Comparison of ENCODE assay signal across 12 cellular contexts in genomic region chr13:112895521-112896465, GRCh38.
DNase-seq lines count a peak whose midpoint lies in the region; ATAC-seq and TF ChIP-seq lines count a peak whose summit lies in the region.
"Had no signal": no experiment of that assay in that cellular context is flagged by ENCODE, and none has a peak within 500 bp of the region (broad histone marks: within the 10 kb centered on the region; RNA-seq: fewer than 3 reads in every experiment).

No MANE protein-coding gene starts in this region.

- H3K36me3 Mint-ChIP-seq in activated CD4-positive, alpha-beta T cell treated with anti-CD3 and anti-CD28 coated beads for 36 hours (ENCODE audit: low read depth) = no peaks in the 10 kb centered on the region

- H3K4ac ChIP-seq in IMR-90 (ENCODE audit: low read depth, low read length) = no peak overlapping the region

- H4K91ac ChIP-seq in IMR-90 (ENCODE audit: insufficient read depth, low read depth, low read length) = no peak overlapping the region

- intact Hi-C loops in activated CD4-positive, alpha-beta T cell treated with anti-CD3 and anti-CD28 coated beads for 36 hours (cut with DNase I, micrococcal nuclease) = no loop called here
- intact Hi-C loops in IMR-90 (cut with micrococcal nuclease) = no loop called here

- no peak overlapping the region for H3K56ac ChIP-seq in IMR-90 (ENCODE audit: extremely low read depth, insufficient read depth, low read length)

- TF ChIP-seq POLR2A in IMR-90 (IDR thresholded peaks at IDR 0.05; ENCODE audit: low read depth, low read length) = no peak

- H3K4me3 ChIP-seq in IMR-90 (ENCODE audit: insufficient read depth, low read depth, low read length) (no peak overlapping the region), epithelial cell of proximal tubule (ENCODE audit: low read depth, low read length) (peak overlapping the region; percentile 82), osteoblast (ENCODE audit: insufficient read depth, low read length) (no peak overlapping the region)
- H3K4me3 ChIP-seq in effector memory CD4-positive, alpha-beta T cell (ENCODE audit: insufficient read depth, low read depth, low read length, poor library complexity, severe bottlenecking) = no peak overlapping the region

- no peak overlapping the region for H2AK9ac ChIP-seq in IMR-90 (replicated peaks; ENCODE audit: low read depth, low read length, poor library complexity)

- H2BK120ac ChIP-seq in IMR-90 (ENCODE audit: low read depth, low read length) = no peak overlapping the region

- H3K18ac ChIP-seq in IMR-90 (ENCODE audit: low read depth, low read length) = no peak overlapping the region

- peaks cover 2% of the 10 kb centered on the region; the same call in 1 of the 2 replicates for H3K4me1 ChIP-seq in IMR-90 (ENCODE audit: control insufficient read depth, insufficient read depth, low read length)
- H3K4me1 ChIP-seq in osteoblast (ENCODE audit: insufficient read depth, low read length) = no peaks in the 10 kb centered on the region
- H3K4me1 ChIP-seq in effector memory CD4-positive, alpha-beta T cell (ENCODE audit: control insufficient read depth, insufficient read depth, low read length, poor library complexity, severe bottlenecking) = peaks cover 10% of the 10 kb centered on the region

- in situ Hi-C loops in IMR-90 (cut with MboI; ENCODE audit: low sequenced_read_pairs) = no loop called here

- H4K5ac ChIP-seq in IMR-90 (ENCODE audit: low read depth, low read length) = no peak overlapping the region

- H4K20me1 ChIP-seq in IMR-90 (ENCODE audit: insufficient read depth, low read length) (no peaks in the 10 kb centered on the region), osteoblast (ENCODE audit: insufficient read depth, low read length) (no peaks in the 10 kb centered on the region)

- CTCF ChIA-PET in activated CD4-positive, alpha-beta T cell treated with anti-CD3 and anti-CD28 coated beads for 36 hours (lab: Charles Lee) = interaction anchor here (0.6 to 0.9 kb wide), 3 partner anchors 27 to 271 kb away, joined by 3 read pairs; no protein-coding TSS in a partner anchor
- CTCF ChIA-PET in IMR-90 (lab: Yijun Ruan, JAX) = no interaction called here

- H3K9ac ChIP-seq in IMR-90 (ENCODE audit: low read depth, low read length) = no peak overlapping the region

- H3K4me3 Mint-ChIP-seq in activated CD4-positive, alpha-beta T cell treated with anti-CD3 and anti-CD28 coated beads for 36 hours = no peak overlapping the region

- no peak overlapping the region for H4K8ac ChIP-seq in IMR-90 (ENCODE audit: low read depth in 2 of 2, low read length in 2 of 2)

- no peak overlapping the region for H2AK5ac ChIP-seq in IMR-90 (ENCODE audit: low read depth, low read length)

- POLR2A ChIA-PET in activated CD4-positive, alpha-beta T cell treated with anti-CD3 and anti-CD28 coated beads for 36 hours (lab: Charles Lee) = no interaction called here
- POLR2A ChIA-PET in IMR-90 (lab: Charles Lee; ENCODE audit: unreplicated experiment) = no interaction called here

- H2AFZ ChIP-seq in IMR-90 (replicated peaks; ENCODE audit: low read length, poor library complexity) (peak overlapping the region; percentile 11), osteoblast (ENCODE audit: low read length) (no peak overlapping the region)

- peak; percentile 4 for DNase-seq in activated CD4-positive, alpha-beta T cell treated with anti-CD3 and anti-CD28 coated beads for 36 hours
- DNase-seq in activated CD4-positive, alpha-beta T cell treated with anti-CD3 and anti-CD28 coated beads for 48 hours = no peak
- no peak for DNase-seq in IMR-90
- no peak for DNase-seq in epithelial cell of proximal tubule (ENCODE audit: low read depth)
- DNase-seq in osteoblast (ENCODE audit: insufficient read length, low spot score, missing footprints) = peak; percentile 81
- DNase-seq in RPMI8226 = no peak
- DNase-seq in NCI-H128 (lab: John Stamatoyannopoulos, UW; ENCODE audit: unreplicated experiment) = no peak
- no peak for DNase-seq in effector memory CD4-positive, alpha-beta T cell
- DNase-seq: activated naive CD4-positive, alpha-beta T cell treated with Interleukin-2 at 50 U/mL for 16 hours; NCI-H1436 had no signal

- H3K79me1 ChIP-seq in IMR-90 (ENCODE audit: low read depth in 1 of 2, low read length in 2 of 2) = no peaks in the 10 kb centered on the region

- no peak overlapping the region for H3K14ac ChIP-seq in IMR-90 (replicated peaks; ENCODE audit: low read depth, low read length)

- no peaks in the 10 kb centered on the region for H3K4me1 Mint-ChIP-seq in activated CD4-positive, alpha-beta T cell treated with anti-CD3 and anti-CD28 coated beads for 36 hours

- no peaks in the 10 kb centered on the region for H3K9me1 ChIP-seq in IMR-90 (ENCODE audit: insufficient read depth, low read length)

- H3K36me3 ChIP-seq in IMR-90 (ENCODE audit: control insufficient read depth, insufficient read depth, low read length) = no peaks in the 10 kb centered on the region
- H3K36me3 ChIP-seq in osteoblast (ENCODE audit: insufficient read depth, low read length) = no peaks in the 10 kb centered on the region
- H3K36me3 ChIP-seq in effector memory CD4-positive, alpha-beta T cell (ENCODE audit: control insufficient read depth, insufficient read depth, low read length) = no peaks in the 10 kb centered on the region
- H3K36me3 ChIP-seq: gastroesophageal sphincter had no signal

- H3K27ac ChIP-seq in IMR-90 (ENCODE audit: insufficient read depth, low read length) (no peak overlapping the region), osteoblast (ENCODE audit: low read depth, low read length) (no peak overlapping the region)
- H3K27ac ChIP-seq in effector memory CD4-positive, alpha-beta T cell (ENCODE audit: insufficient read depth, low read length, poor library complexity, severe bottlenecking) = no peak overlapping the region
- H3K27ac ChIP-seq: gastroesophageal sphincter, SK-N-MC had no signal

- H2BK20ac ChIP-seq in IMR-90 (ENCODE audit: low read depth, low read length) = no peak overlapping the region

- no peaks in the 10 kb centered on the region for H3K79me2 ChIP-seq in osteoblast (ENCODE audit: insufficient read depth, low read length)

- BruUV-seq in IMR-90 (replicated peaks; lab: Mats Ljungman, UMichigan) = no TSS peak

- no peak for TF ChIP-seq CTCF in IMR-90 (conservative IDR thresholded peaks at IDR 0.05; ENCODE audit: low read depth, low read length)
- no peak for TF ChIP-seq CTCF in epithelial cell of proximal tubule (conservative IDR thresholded peaks at IDR 0.05; ENCODE audit: low read depth, low read length)
- no peak for TF ChIP-seq CTCF in osteoblast (IDR thresholded peaks at IDR 0.05; ENCODE audit: extremely low read depth, low read depth, low read length)

- no peak overlapping the region for H2BK5ac ChIP-seq in IMR-90 (ENCODE audit: low read depth, low read length, poor library complexity, severe bottlenecking)

- no peak for TF ChIP-seq RAD21 in IMR-90 (IDR thresholded peaks at IDR 0.05; ENCODE audit: low read length)

- no peak for ATAC-seq in activated CD4-positive, alpha-beta T cell treated with anti-CD3 and anti-CD28 coated beads for 36 hours
- no peak for ATAC-seq in IMR-90 (ENCODE audit: low read depth)

- H3K9me3 ChIP-seq in IMR-90 (ENCODE audit: control insufficient read depth, insufficient read depth, low read length) = no peaks in the 10 kb centered on the region
- H3K9me3 ChIP-seq in osteoblast (ENCODE audit: low read depth, low read length) = no peaks in the 10 kb centered on the region
- no peaks in the 10 kb centered on the region for H3K9me3 ChIP-seq in effector memory CD4-positive, alpha-beta T cell (ENCODE audit: control insufficient read depth, low read length)
- H3K9me3 ChIP-seq: gastroesophageal sphincter had no signal

- H3K27ac Mint-ChIP-seq in activated CD4-positive, alpha-beta T cell treated with anti-CD3 and anti-CD28 coated beads for 36 hours = no peak overlapping the region

- dilution Hi-C loops in IMR-90 (cut with HindIII; ENCODE audit: low sequenced_read_pairs, unreplicated experiment) = no loop called here

- WGBS in IMR-90 (ENCODE audit: extremely low coverage in 2 of 2, insufficient read length in 1 of 2), 2 experiments = 51% methylated on average over 8 of the region's 29 CpGs; no CpG with 5 or more reads in 1 of the 2 experiments

- H2BK15ac ChIP-seq in IMR-90 (ENCODE audit: low read depth, low read length) = no peak overlapping the region

- peaks cover 6% of the 10 kb centered on the region for H3K27me3 Mint-ChIP-seq in activated CD4-positive, alpha-beta T cell treated with anti-CD3 and anti-CD28 coated beads for 36 hours

- H3K23ac ChIP-seq in IMR-90 (ENCODE audit: low read depth, low read length) = no peak overlapping the region

- H3K27me3 ChIP-seq in IMR-90 (ENCODE audit: control insufficient read depth, insufficient read depth, low read length) (peaks cover 83% of the 10 kb centered on the region), osteoblast (ENCODE audit: insufficient read depth, low read length) (peaks cover 67% of the 10 kb centered on the region)
- H3K27me3 ChIP-seq in effector memory CD4-positive, alpha-beta T cell (replicated peaks; ENCODE audit: control insufficient read depth, insufficient read depth, low read length, poor library complexity, severe bottlenecking) = peaks cover 19% of the 10 kb centered on the region

- no peak overlapping the region for H3K4me2 ChIP-seq in IMR-90 (ENCODE audit: low read depth, low read length)
- H3K4me2 ChIP-seq in osteoblast (ENCODE audit: insufficient read depth, low read length) = no peak overlapping the region

- no peaks in the 10 kb centered on the region for H3K9me3 Mint-ChIP-seq in activated CD4-positive, alpha-beta T cell treated with anti-CD3 and anti-CD28 coated beads for 36 hours (ENCODE audit: low read depth)

TF ChIP-seq in IMR-90, 13 proteins besides CTCF, POLR2A, EP300 and RAD21 (continues in another document):
- TF ChIP-seq RCOR1 (IDR thresholded peaks at IDR 0.05; ENCODE audit: insufficient replicate concordance, low read length) = no peak
- TF ChIP-seq, protein P1, sequence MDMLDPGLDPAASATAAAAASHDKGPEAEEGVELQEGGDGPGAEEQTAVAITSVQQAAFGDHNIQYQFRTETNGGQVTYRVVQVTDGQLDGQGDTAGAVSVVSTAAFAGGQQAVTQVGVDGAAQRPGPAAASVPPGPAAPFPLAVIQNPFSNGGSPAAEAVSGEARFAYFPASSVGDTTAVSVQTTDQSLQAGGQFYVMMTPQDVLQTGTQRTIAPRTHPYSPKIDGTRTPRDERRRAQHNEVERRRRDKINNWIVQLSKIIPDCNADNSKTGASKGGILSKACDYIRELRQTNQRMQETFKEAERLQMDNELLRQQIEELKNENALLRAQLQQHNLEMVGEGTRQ (IDR thresholded peaks at IDR 0.05; ENCODE audit: low read depth, low read length) = no peak
- TF ChIP-seq CHD1 (IDR thresholded peaks at IDR 0.05; ENCODE audit: low read depth, low read length) = no peak
- TF ChIP-seq BHLHE40 (IDR thresholded peaks at IDR 0.05; ENCODE audit: low read depth, low read length) = no peak
- no peak for TF ChIP-seq CEBPB (IDR thresholded peaks at IDR 0.05; ENCODE audit: low read depth, low read length)
- TF ChIP-seq MXI1 (IDR thresholded peaks at IDR 0.05; ENCODE audit: borderline replicate concordance, low read depth, low read length) = no peak
- no peak for TF ChIP-seq RFX5 (IDR thresholded peaks at IDR 0.05; ENCODE audit: low read depth, low read length)
- no peak for TF ChIP-seq NFE2L2 (IDR thresholded peaks at IDR 0.05; ENCODE audit: low read depth, low read length)
- no peak for TF ChIP-seq MAZ (IDR thresholded peaks at IDR 0.05; ENCODE audit: borderline replicate concordance, low read depth, low read length)

Comparison
In these comparisons a context has a peak if more than half of its experiments do, and no peak if none do; other contexts are left out.
1. DNase-seq: peak in activated CD4-positive, alpha-beta T cell treated with anti-CD3 and anti-CD28 coated beads for 36 hours (single experiment) and osteoblast (single experiment); none in activated CD4-positive, alpha-beta T cell treated with anti-CD3 and anti-CD28 coated beads for 48 hours (single experiment), IMR-90 (single experiment), epithelial cell of proximal tubule (single experiment), RPMI8226 (single experiment), NCI-H128 (single experiment) and effector memory CD4-positive, alpha-beta T cell (0 of 3).